In the genomic region with DNA sequence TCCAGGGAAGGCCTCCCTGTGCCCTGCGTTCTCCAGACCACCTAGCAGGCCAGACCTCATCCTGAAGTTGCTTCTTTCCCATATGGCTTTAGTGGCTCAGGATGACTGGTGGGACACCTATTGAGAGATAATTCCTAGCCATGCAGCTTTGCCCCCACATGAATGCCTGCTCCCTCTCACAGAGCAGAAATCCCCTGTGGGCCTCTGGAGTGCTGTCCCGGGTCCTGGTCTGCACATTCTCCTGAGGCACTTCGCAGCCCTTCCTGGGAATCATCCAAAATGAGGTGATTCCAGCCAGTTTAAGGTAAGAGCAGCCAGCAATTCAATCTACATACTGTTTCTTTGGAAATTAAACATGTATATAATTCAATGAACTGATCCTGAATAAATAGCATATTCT, we compare ENCODE assay signal across 23 cellular contexts.
"Had no signal": no experiment of that assay in that cellular context is flagged by ENCODE, and none has a peak within 500 bp of the region (broad histone marks: within the 10 kb centered on the region; RNA-seq: fewer than 3 reads in every experiment).

No MANE protein-coding gene starts in this region.

- H3K4me1 Mint-ChIP-seq: IgD-negative memory B cell had no signal

- DNase-seq: Kasumi-1, MM.1S, NCI-H1092 treated with DMSO at 0.1 percent for 48 hours, NCI-H1436, NCI-H187, NCI-H2029, NCI-H2081 treated with DMSO at 0.1 percent for 48 hours, NCI-H2171, NCI-H226, NCI-H446, NCI-H510A, NCI-H524 treated with DMSO at 0.1 percent for 48 hours, NCI-H69, NCI-H774, PC-3, SHP77 treated with DMSO at 0.1 percent for 48 hours, SJCRH30 had no signal

- H3K27me3 ChIP-seq: SJCRH30 had no signal

- H3K27ac Mint-ChIP-seq: IgD-negative memory B cell had no signal

- H3K9me3 ChIP-seq: SJCRH30 had no signal

- H3K4me3 ChIP-seq: K562, SJCRH30 had no signal

- H3K27ac ChIP-seq: KMS-11, RWPE1, SJCRH30 had no signal

- H3K9me3 Mint-ChIP-seq: IgD-negative memory B cell had no signal

- ATAC-seq: K562, Panc1, PC-3, SK-N-SH treated with all-trans-retinoic acid at 6 μM for 48 hours had no signal

- H3K4me2 ChIP-seq: KMS-11 had no signal

- H3K4me1 ChIP-seq: SJCRH30 had no signal

- H3K36me3 Mint-ChIP-seq: IgD-negative memory B cell had no signal

- H3K9ac ChIP-seq: KMS-11 had no signal

- H3K36me3 ChIP-seq: SJCRH30 had no signal
